13 cellular contexts compared by ENCODE assay signal in the genomic region with DNA sequence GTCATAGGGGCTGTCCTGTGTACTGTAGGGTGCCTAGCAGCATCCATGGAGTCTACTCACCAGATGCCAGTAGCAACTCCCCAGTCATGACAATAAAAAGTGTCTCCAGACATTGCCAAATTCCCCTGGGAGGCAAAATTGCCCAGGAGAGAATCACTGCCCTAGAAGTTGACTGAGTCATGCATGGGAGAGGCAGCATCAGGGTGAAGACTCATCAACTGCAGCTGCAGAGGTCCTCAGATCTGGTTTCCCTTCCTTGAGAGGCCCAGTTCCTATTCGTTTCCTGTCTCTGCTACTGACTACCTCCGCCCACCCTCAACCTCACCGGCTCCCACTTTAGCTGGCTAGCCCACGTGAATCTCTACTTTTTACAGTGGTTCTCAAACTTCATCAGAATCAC.
DNase-seq lines count a peak whose midpoint lies in the region; ATAC-seq and TF ChIP-seq lines count a peak whose summit lies in the region.
"Had no signal": no experiment of that assay in that cellular context is flagged by ENCODE, and none has a peak within 500 bp of the region (broad histone marks: within the 10 kb centered on the region; RNA-seq: fewer than 3 reads in every experiment).

No MANE protein-coding gene starts in this region.

- TF ChIP-seq CTCF in lower lobe of right lung (IDR thresholded peaks at IDR 0.05), result no peak
- TF ChIP-seq CTCF in right lobe of liver (IDR thresholded peaks at IDR 0.05), result no peak

- DNase-seq in EL (peak; percentile 99), adipocyte (ENCODE audit: low read depth) (peak; percentile 77), myocyte (ENCODE audit: low read depth) (peak; percentile 78), lower lobe of right lung (no peak), SHP77 (lab: John Stamatoyannopoulos, UW) (no peak), right lobe of liver (no peak)
- DNase-seq: anterior cingulate cortex; naive thymus-derived CD8-positive, alpha-beta T cell; NCI-H524 treated with DMSO at 0.1 percent for 48 hours; T-helper 9 cell had no signal

- peaks cover 34% of the 10 kb centered on the region for H3K4me1 ChIP-seq in adipocyte (ENCODE audit: control insufficient read depth, insufficient read depth, low read length)
- H3K4me1 ChIP-seq in lower lobe of right lung, result no peaks in the 10 kb centered on the region
- H3K4me1 ChIP-seq in right lobe of liver, result peaks cover 0 to 23% (median 6%) of the 10 kb centered on the region in 4 donors

- H3K4me3 ChIP-seq in adipocyte (ENCODE audit: low read length) (no peak overlapping the region), lower lobe of right lung (no peak overlapping the region), right lobe of liver (no peak overlapping the region)
- H3K4me3 ChIP-seq: GM23338 had no signal

- H3K27ac ChIP-seq in lower lobe of right lung (no peak overlapping the region), right lobe of liver (no peak overlapping the region)

- no peak for TF ChIP-seq POLR2A in right lobe of liver (IDR thresholded peaks at IDR 0.05)

- H3K27me3 ChIP-seq in adipocyte (replicated peaks; ENCODE audit: control insufficient read depth, insufficient read depth, low read length) (no peaks in the 10 kb centered on the region), lower lobe of right lung (ENCODE audit: low read depth) (no peaks in the 10 kb centered on the region), right lobe of liver (no peaks in the 10 kb centered on the region)

- no peak overlapping the region for H3K9ac ChIP-seq in adipocyte (ENCODE audit: low read length)

- H3K36me3 ChIP-seq in adipocyte (ENCODE audit: control insufficient read depth, insufficient read depth, low read length, severe bottlenecking) (no peaks in the 10 kb centered on the region), lower lobe of right lung (no peaks in the 10 kb centered on the region), right lobe of liver (no peaks in the 10 kb centered on the region)

- H3K9me3 ChIP-seq in adipocyte (ENCODE audit: control insufficient read depth, low read length), result no peaks in the 10 kb centered on the region
- H3K9me3 ChIP-seq in lower lobe of right lung, result no peaks in the 10 kb centered on the region
- H3K9me3 ChIP-seq in right lobe of liver, result no peaks in the 10 kb centered on the region

- ATAC-seq in HG02678 (IDR thresholded peaks at IDR 0.05; ENCODE audit: unreplicated experiment) (peak; percentile 61), GM18498 (IDR thresholded peaks at IDR 0.05; ENCODE audit: unreplicated experiment) (no peak), lower lobe of right lung (no peak), right lobe of liver (no peak)
- ATAC-seq: GM23338 had no signal

- intact Hi-C loops in lower lobe of right lung (cut with DNase I) (no loop called here), right lobe of liver (cut with DNase I) (no loop called here)

- WGBS in right lobe of liver (ENCODE audit: insufficient coverage, low coverage, low lambda C conversion rate, missing lambda C conversion rate), result 77% methylated on average over 4 of the region's 4 CpGs

Comparison
In these comparisons a context has a peak if more than half of its experiments do, and no peak if none do; other contexts are left out.
1. DNase-seq: peak in EL (single experiment), adipocyte (single experiment) and myocyte (single experiment); none in lower lobe of right lung (single experiment), SHP77 (0 of 2) and right lobe of liver (0 of 3).